ENCODE assay signal across 26 cellular contexts in genomic region chr5:143492783-143493182, GRCh38.
"Had no signal": no experiment of that assay in that cellular context is flagged by ENCODE, and none has a peak within 500 bp of the region (broad histone marks: within the 10 kb centered on the region; RNA-seq: fewer than 3 reads in every experiment).

No MANE protein-coding gene starts in this region.

- FAIRE-seq: colon, endometrium, islet of Langerhans, keratinocyte had no signal

- H3K27ac ChIP-seq: coronary artery, epithelial cell of prostate, esophagus squamous epithelium, gastrocnemius medialis, heart right ventricle, left lung, lower lobe of right lung had no signal

- H3K4me3 ChIP-seq: coronary artery, esophagus squamous epithelium, gastrocnemius medialis, heart right ventricle, left lung, lower lobe of right lung, mucosa of descending colon had no signal

- H3K36me3 ChIP-seq: esophagus squamous epithelium, gastrocnemius medialis, heart right ventricle, left lung, lower lobe of right lung had no signal

- H3K9me3 ChIP-seq: esophagus squamous epithelium, gastrocnemius medialis, heart right ventricle, left lung, lower lobe of right lung, mucosa of descending colon had no signal

- DNase-seq: effector CD8-positive, alpha-beta T cell; effector memory CD8-positive, alpha-beta T cell; endodermal cell; erythroblast; esophagus squamous epithelium; foreskin fibroblast; foreskin melanocyte; gastrocnemius medialis; glutamatergic neuron; head of caudate nucleus; heart right ventricle; hippocampal formation; left cardiac atrium; left lung; left ventricle myocardium superior; lower lobe of right lung; mesenchymal stem cell; mucosa of descending colon; naive B cell had no signal

- ATAC-seq: effector memory CD8-positive, alpha-beta T cell; esophagus mucosa; gastrocnemius medialis; heart right ventricle; left cardiac atrium; left lung; left ventricle myocardium superior; lower lobe of right lung; mucosa of descending colon had no signal

- H3K27me3 ChIP-seq: esophagus squamous epithelium, gastrocnemius medialis, heart right ventricle, left lung had no signal
